1 cellular context compared by ENCODE assay signal in the genomic region with DNA sequence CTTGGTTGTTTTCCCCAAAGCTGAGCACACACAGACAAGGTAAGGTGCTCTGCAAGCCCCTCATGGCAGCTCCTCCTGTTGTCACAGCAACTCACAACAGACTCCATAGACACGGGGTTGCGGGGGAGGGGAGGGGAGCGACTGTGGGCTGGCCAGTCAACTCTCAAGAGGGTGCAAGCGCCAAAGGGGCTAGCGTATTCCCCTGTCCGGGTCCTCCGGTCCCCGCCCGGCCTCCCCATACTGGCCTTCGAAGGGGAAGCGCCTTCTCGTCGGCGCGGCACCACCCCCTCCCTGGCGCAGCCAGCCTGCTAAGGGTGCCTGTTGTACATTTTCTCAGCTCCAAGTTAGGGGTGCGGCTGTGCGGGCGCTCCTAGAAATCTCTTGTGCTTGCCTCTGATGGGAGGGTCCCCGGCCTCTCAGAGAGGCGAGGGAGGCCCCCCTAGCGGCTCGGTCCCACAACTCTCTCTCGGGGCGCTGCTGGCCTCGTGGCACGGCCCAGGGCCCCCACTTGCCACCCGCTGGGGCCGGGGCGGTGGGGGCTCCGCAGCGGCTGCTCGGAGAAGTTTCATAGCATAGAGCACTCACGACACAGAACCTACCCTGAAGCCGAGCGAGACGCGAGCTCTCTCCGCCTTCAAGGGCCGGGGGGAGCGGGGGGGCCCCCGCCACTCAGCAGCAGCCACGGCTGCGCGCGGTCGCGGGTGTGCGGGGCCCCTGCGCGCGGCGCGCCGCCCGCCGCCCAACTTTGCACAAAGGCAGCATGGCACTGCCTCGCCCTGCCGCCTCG.
TF ChIP-seq lines count a peak whose summit lies in the region.

No MANE protein-coding gene starts in this region.

TF ChIP-seq in GM23338, 12 proteins besides CTCF, POLR2A, EP300 and RAD21:
- TF ChIP-seq POLR2AphosphoS5 (IDR thresholded peaks at IDR 0.05; ENCODE audit: low read depth) (peak; percentile 37; the same call in 1 of the 2 replicates), ZNF331 (CRISPR knock-in tag; IDR thresholded peaks at IDR 0.05; ENCODE audit: low read depth) (no peak)
